22 cellular contexts compared by ENCODE assay signal in genomic region chr6:47057830-47058540, GRCh38. TPM values are rescaled to one million over a fixed set of nuclear protein-coding genes. Genes with fewer than 3 reads are reported as not detected.
DNase-seq lines count a peak whose midpoint lies in the region; ATAC-seq and TF ChIP-seq lines count a peak whose summit lies in the region.
"Had no signal": no experiment of that assay in that cellular context is flagged by ENCODE, and none has a peak within 500 bp of the region (broad histone marks: within the 10 kb centered on the region; RNA-seq: fewer than 3 reads in every experiment).

No MANE protein-coding gene starts in this region.

- H3K4me3 ChIP-seq in breast epithelium, result no peak overlapping the region
- H3K4me3 ChIP-seq: BLaER1, prostate gland, SJCRH30 had no signal

- ATAC-seq in foreskin keratinocyte, result peak; percentile 97
- no peak for ATAC-seq in HG02571 (IDR thresholded peaks at IDR 0.05; ENCODE audit: unreplicated experiment)
- ATAC-seq in HG02642 (IDR thresholded peaks at IDR 0.05; ENCODE audit: poor library complexity, unreplicated experiment), result no peak
- no peak for ATAC-seq in stimulated activated naive CD8-positive, alpha-beta T cell treated with anti-CD3 and anti-CD28 coated beads, Interleukin-15, Interleukin-2, amounts not matched to agents 100 U/mL and 50 U/mL, for 24 hours
- no peak for ATAC-seq in GM21717 (IDR thresholded peaks at IDR 0.05; ENCODE audit: unreplicated experiment)

- peaks cover 28% of the 10 kb centered on the region for H3K4me1 Mint-ChIP-seq in MCF 10A (ENCODE audit: insufficient read depth, unreplicated experiment)
- H3K4me1 Mint-ChIP-seq: activated naive CD8-positive, alpha-beta T cell treated with anti-CD3 and anti-CD28 coated beads, Interleukin-2, amount 10 ng/mL, durations not matched to agents 7 days and 5 days; nephron had no signal

- CTCF ChIA-PET in MCF 10A (lab: Yijun Ruan, JAX), result interaction anchor here (0.7 to 3.2 kb wide), 3 partner anchors 10 to 209 kb away, joined by 3 to 17 read pairs (median 3); no protein-coding TSS in a partner anchor

- no peak overlapping the region for H3K4me3 Mint-ChIP-seq in MCF 10A (ENCODE audit: unreplicated experiment)
- H3K4me3 Mint-ChIP-seq: activated naive CD8-positive, alpha-beta T cell treated with anti-CD3 and anti-CD28 coated beads, Interleukin-2, amount 10 ng/mL, durations not matched to agents 7 days and 5 days; activated T-helper 1 cell treated with anti-CD3 and anti-CD28 coated beads, Interleukin-12 subunit alpha, Interleukin-12 subunit beta, Interleukin-2, Interleukin-4 antibody, amounts not matched to agents 30 ng/mL and 10 ng/mL and 1 ng/mL, durations not matched to agents 14 hours and 24 hours and 36 hours; nephron had no signal

- H3K27me3 Mint-ChIP-seq in MCF 10A (ENCODE audit: insufficient read depth, unreplicated experiment), result no peaks in the 10 kb centered on the region

- no peak for TF ChIP-seq POLR2A in breast epithelium (IDR thresholded peaks at IDR 0.05)

- intact Hi-C loops in MCF 10A (cut with micrococcal nuclease), result no loop called here
- intact Hi-C loops in breast epithelium (cut with DNase I; ENCODE audit: low total_unique reads), result no loop called here

- H3K27me3 ChIP-seq in breast epithelium, result no peaks in the 10 kb centered on the region
- H3K27me3 ChIP-seq in foreskin keratinocyte, result no peaks in the 10 kb centered on the region
- H3K27me3 ChIP-seq: BLaER1, SJCRH30 had no signal

- peak; percentile 68 for DNase-seq in MCF 10A (ENCODE audit: unreplicated experiment)
- no peak for DNase-seq in breast epithelium (ENCODE audit: low spot score in 2 of 2)
- DNase-seq in amniotic epithelial cell (ENCODE audit: low read depth), result peak; percentile 74
- DNase-seq in foreskin keratinocyte, result peak; percentile 68 to 93
- no peak for DNase-seq in stimulated activated naive CD8-positive, alpha-beta T cell treated with anti-CD3 and anti-CD28 coated beads, Interleukin-15, Interleukin-2, amounts not matched to agents 100 U/mL and 50 U/mL, for 24 hours
- DNase-seq: 8988T; activated naive CD8-positive, alpha-beta T cell treated with anti-CD3 and anti-CD28 coated beads, Interleukin-2, amount 10 ng/mL, durations not matched to agents 7 days and 5 days; caudate nucleus; effector CD8-positive, alpha-beta T cell; hippocampal formation; NCI-H446 treated with DMSO at 0.1 percent for 48 hours; SJCRH30 had no signal

- TF ChIP-seq CTCF in MCF 10A (IDR thresholded peaks at IDR 0.05; ENCODE audit: unreplicated experiment) (no peak), breast epithelium (IDR thresholded peaks at IDR 0.05) (no peak), foreskin keratinocyte (conservative IDR thresholded peaks at IDR 0.05) (no peak)

- H3K4me1 ChIP-seq in breast epithelium (peaks cover 0 to 16% of the 10 kb centered on the region in 2 donors), foreskin keratinocyte (peaks cover 32% of the 10 kb centered on the region)
- H3K4me1 ChIP-seq: BLaER1, prostate gland, SJCRH30 had no signal

- peak overlapping the region in 1 of 2 donors; percentile 16 for H3K27ac ChIP-seq in breast epithelium
- peak overlapping the region; percentile 72 for H3K27ac ChIP-seq in foreskin keratinocyte
- H3K27ac ChIP-seq: BLaER1, prostate gland, SJCRH30 had no signal

- peak overlapping the region; percentile 52 for H3K27ac Mint-ChIP-seq in MCF 10A (ENCODE audit: low read depth, unreplicated experiment)
- H3K27ac Mint-ChIP-seq: activated naive CD8-positive, alpha-beta T cell treated with anti-CD3 and anti-CD28 coated beads, Interleukin-2, amount 10 ng/mL, durations not matched to agents 7 days and 5 days; activated T-helper 1 cell treated with anti-CD3 and anti-CD28 coated beads, Interleukin-12 subunit alpha, Interleukin-12 subunit beta, Interleukin-2, Interleukin-4 antibody, amounts not matched to agents 30 ng/mL and 10 ng/mL and 1 ng/mL, durations not matched to agents 14 hours and 24 hours and 36 hours; nephron had no signal

- H3K9me3 ChIP-seq in breast epithelium, result peaks cover 0 to 2% of the 10 kb centered on the region in 2 donors
- H3K9me3 ChIP-seq: BLaER1, prostate gland had no signal

- POLR2A ChIA-PET in MCF 10A (lab: Yijun Ruan, JAX), result interaction anchor here (0.9 to 1.2 kb wide), 4 partner anchors 10 to 184 kb away, joined by 3 read pairs; no protein-coding TSS in a partner anchor

- no TSS peak for BruUV-seq in MCF 10A (replicated peaks; lab: Mats Ljungman, UMichigan)

- H3K36me3 Mint-ChIP-seq in MCF 10A (ENCODE audit: insufficient read depth, unreplicated experiment), result no peaks in the 10 kb centered on the region
- H3K36me3 Mint-ChIP-seq: activated naive CD8-positive, alpha-beta T cell treated with anti-CD3 and anti-CD28 coated beads, Interleukin-2, amount 10 ng/mL, durations not matched to agents 7 days and 5 days had no signal

- H3K36me3 ChIP-seq in breast epithelium, result no peaks in the 10 kb centered on the region
- H3K36me3 ChIP-seq: BLaER1, prostate gland, SJCRH30 had no signal

- H3K9me3 Mint-ChIP-seq in MCF 10A (ENCODE audit: unreplicated experiment), result peaks cover 4% of the 10 kb centered on the region
- H3K9me3 Mint-ChIP-seq: activated naive CD8-positive, alpha-beta T cell treated with anti-CD3 and anti-CD28 coated beads, Interleukin-2, amount 10 ng/mL, durations not matched to agents 7 days and 5 days; activated T-helper 1 cell treated with anti-CD3 and anti-CD28 coated beads, Interleukin-12 subunit alpha, Interleukin-12 subunit beta, Interleukin-2, Interleukin-4 antibody, amounts not matched to agents 30 ng/mL and 10 ng/mL and 1 ng/mL, durations not matched to agents 14 hours and 24 hours and 36 hours had no signal

RNA-seq across cellular contexts. Expression of gene ADGRF1, which starts 15.9 kb away (rescaled TPM):
- total RNA-seq in MCF 10A (2022), result 1.3 and 3.5 TPM in 2 replicates
- total RNA-seq in breast epithelium, result 1 to 10 TPM in 1 of 3 donors, under 1 TPM in 1, not detected in 1; 0.66 to 3.5 TPM
- total RNA-seq in foreskin keratinocyte, result 17.1 and 18.2 TPM in 2 replicates
- 8.7 and 10.4 TPM in 2 replicates for polyA plus RNA-seq in foreskin keratinocyte
- total RNA-seq: activated naive CD8-positive, alpha-beta T cell treated with anti-CD3 and anti-CD28 coated beads, Interleukin-2, amount 10 ng/mL, durations not matched to agents 7 days and 5 days; activated T-helper 1 cell treated with anti-CD3 and anti-CD28 coated beads, Interleukin-12 subunit alpha, Interleukin-12 subunit beta, Interleukin-2, Interleukin-4 antibody, amounts not matched to agents 30 ng/mL and 10 ng/mL and 1 ng/mL, durations not matched to agents 14 hours and 24 hours and 36 hours; fibroblast of lung; SJCRH30; T-helper 2 cell treated with Interferon-gamma antibody and Interleukin-4, amounts not matched to agents 100 ng/mL and 5 ng/mL, for 36 hours; temporal lobe had no signal
- polyA plus RNA-seq: fibroblast of lung had no signal

Comparison
In these comparisons a context has a peak if more than half of its experiments do, and no peak if none do; other contexts are left out.
1. DNase-seq: peak in MCF 10A (single experiment), amniotic epithelial cell (single experiment) and foreskin keratinocyte (2 of 2); none in breast epithelium (0 of 2) and stimulated activated naive CD8-positive, alpha-beta T cell treated with anti-CD3 and anti-CD28 coated beads, Interleukin-15, Interleukin-2, amounts not matched to agents 100 U/mL and 50 U/mL, for 24 hours (single experiment).